Comparison of ENCODE assay signal across 1 cellular context in the genomic region with DNA sequence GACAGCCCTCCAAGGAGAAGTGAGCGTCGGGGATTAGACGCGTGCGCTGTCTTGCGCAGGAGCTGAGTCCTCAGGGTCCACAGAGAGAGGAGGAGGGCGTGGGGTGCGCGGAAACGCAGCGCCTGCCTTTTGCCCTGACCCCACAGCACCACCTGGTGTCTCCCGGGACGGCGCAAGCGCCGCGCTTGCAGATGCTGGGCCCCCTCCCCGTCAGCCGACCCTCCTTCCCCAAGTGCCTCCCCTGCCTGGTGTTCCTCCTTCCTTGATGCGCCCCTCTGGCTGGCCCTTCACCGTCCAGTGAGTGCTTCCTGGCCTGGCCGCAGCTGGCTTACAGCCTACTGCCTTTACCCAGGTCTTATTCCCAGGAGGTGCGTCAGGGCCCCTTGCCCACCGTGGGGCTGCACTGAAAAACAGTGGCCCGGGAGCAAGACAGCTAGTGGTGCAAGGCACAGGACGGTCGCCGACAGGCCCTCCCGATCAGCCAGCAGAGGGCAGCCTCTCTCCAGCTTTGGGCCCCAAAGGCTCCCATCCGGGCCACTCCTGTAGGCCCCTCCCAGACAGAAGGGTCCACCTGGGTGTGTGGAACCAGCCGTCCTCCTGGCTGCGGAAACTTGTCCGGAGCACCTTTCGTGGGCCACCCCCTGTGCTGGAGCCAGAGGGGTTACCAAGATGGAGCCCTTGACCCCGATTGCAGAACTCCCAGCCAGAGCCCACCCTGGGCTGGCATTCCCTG.
A peak's percentile ranks its signal among the peaks of the same experiment; 100 is the strongest.
TF ChIP-seq lines count a peak whose summit lies in the region.

No MANE protein-coding gene starts in this region.

TF ChIP-seq in A549, 52 proteins besides CTCF, POLR2A, EP300 and RAD21 (continued from another document):
- TF ChIP-seq FOSL2 (IDR thresholded peaks at IDR 0.05) (no peak), FOSL2 (CRISPR knock-in tag; IDR thresholded peaks at IDR 0.05) (no peak), ZFP36 (IDR thresholded peaks at IDR 0.05; ENCODE audit: borderline replicate concordance, partially characterized antibody) (no peak), RFX5 (IDR thresholded peaks at IDR 0.05) (no peak), FOSB (CRISPR knock-in tag; IDR thresholded peaks at IDR 0.05) (peak; percentile 66), ESRRA (IDR thresholded peaks at IDR 0.05; ENCODE audit: borderline replicate concordance, low read length) (no peak), PHF8 (IDR thresholded peaks at IDR 0.05; ENCODE audit: borderline replicate concordance, low read depth) (no peak), SMC3 (IDR thresholded peaks at IDR 0.05) (peak; percentile 96), HOXB13 (CRISPR knock-in tag; IDR thresholded peaks at IDR 0.05; ENCODE audit: low read depth) (no peak), BHLHE40 (IDR thresholded peaks at IDR 0.05; ENCODE audit: low read depth, low read length) (no peak), TFCP2L1 (CRISPR knock-in tag; IDR thresholded peaks at IDR 0.05) (peak; percentile 9; the same call in 1 of the 2 replicates), MAZ (IDR thresholded peaks at IDR 0.05; ENCODE audit: borderline replicate concordance, low read depth, low read length) (peak; percentile 63; the same call in 1 of the 2 replicates), EHF (CRISPR knock-in tag; IDR thresholded peaks at IDR 0.05) (no peak), HEYL (CRISPR knock-in tag; IDR thresholded peaks at IDR 0.05) (no peak), HOXA7 (CRISPR knock-in tag; IDR thresholded peaks at IDR 0.05) (0 out of 2 replicates have a peak, but pooled peaks have one; percentile 73), ZSCAN20 (CRISPR knock-in tag; IDR thresholded peaks at IDR 0.05) (no peak), JUN (IDR thresholded peaks at IDR 0.05) (peak in 1 of 2 experiments; percentile 62; a peak in 2 of 5 replicates), NPAS2 (CRISPR knock-in tag; IDR thresholded peaks at IDR 0.05; ENCODE audit: borderline replicate concordance) (no peak), USF2 (IDR thresholded peaks at IDR 0.05) (no peak), POLR2AphosphoS2 (conservative IDR thresholded peaks at IDR 0.05; ENCODE audit: low read length) (peak; percentile 91), GATA3 (IDR thresholded peaks at IDR 0.05; ENCODE audit: borderline replicate concordance) (no peak), NR3C1 (IDR thresholded peaks at IDR 0.05) (no peak)
- TF ChIP-seq, protein P1, sequence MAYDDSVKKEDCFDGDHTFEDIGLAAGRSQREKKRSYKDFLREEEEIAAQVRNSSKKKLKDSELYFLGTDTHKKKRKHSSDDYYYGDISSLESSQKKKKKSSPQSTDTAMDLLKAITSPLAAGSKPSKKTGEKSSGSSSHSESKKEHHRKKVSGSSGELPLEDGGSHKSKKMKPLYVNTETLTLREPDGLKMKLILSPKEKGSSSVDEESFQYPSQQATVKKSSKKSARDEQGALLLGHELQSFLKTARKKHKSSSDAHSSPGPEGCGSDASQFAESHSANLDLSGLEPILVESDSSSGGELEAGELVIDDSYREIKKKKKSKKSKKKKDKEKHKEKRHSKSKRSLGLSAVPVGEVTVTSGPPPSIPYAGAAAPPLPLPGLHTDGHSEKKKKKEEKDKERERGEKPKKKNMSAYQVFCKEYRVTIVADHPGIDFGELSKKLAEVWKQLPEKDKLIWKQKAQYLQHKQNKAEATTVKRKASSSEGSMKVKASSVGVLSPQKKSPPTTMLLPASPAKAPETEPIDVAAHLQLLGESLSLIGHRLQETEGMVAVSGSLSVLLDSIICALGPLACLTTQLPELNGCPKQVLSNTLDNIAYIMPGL (CRISPR knock-in tag; IDR thresholded peaks at IDR 0.05; ENCODE audit: borderline replicate concordance), result no peak
- TF ChIP-seq, protein P2, sequence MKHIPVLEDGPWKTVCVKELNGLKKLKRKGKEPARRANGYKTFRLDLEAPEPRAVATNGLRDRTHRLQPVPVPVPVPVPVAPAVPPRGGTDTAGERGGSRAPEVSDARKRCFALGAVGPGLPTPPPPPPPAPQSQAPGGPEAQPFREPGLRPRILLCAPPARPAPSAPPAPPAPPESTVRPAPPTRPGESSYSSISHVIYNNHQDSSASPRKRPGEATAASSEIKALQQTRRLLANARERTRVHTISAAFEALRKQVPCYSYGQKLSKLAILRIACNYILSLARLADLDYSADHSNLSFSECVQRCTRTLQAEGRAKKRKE (CRISPR knock-in tag; IDR thresholded peaks at IDR 0.05; ENCODE audit: low read depth), result no peak
- TF ChIP-seq, protein P3, sequence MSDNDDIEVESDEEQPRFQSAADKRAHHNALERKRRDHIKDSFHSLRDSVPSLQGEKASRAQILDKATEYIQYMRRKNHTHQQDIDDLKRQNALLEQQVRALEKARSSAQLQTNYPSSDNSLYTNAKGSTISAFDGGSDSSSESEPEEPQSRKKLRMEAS (IDR thresholded peaks at IDR 0.05), result peak; percentile 40; the same call in 1 of the 2 replicates
- TF ChIP-seq, protein P4, sequence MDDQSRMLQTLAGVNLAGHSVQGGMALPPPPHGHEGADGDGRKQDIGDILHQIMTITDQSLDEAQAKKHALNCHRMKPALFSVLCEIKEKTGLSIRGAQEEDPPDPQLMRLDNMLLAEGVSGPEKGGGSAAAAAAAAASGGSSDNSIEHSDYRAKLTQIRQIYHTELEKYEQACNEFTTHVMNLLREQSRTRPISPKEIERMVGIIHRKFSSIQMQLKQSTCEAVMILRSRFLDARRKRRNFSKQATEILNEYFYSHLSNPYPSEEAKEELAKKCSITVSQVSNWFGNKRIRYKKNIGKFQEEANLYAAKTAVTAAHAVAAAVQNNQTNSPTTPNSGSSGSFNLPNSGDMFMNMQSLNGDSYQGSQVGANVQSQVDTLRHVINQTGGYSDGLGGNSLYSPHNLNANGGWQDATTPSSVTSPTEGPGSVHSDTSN (IDR thresholded peaks at IDR 0.05), result no peak; the same call in 1 of the 2 replicates
